8 cellular contexts compared by ENCODE assay signal in the genomic region with DNA sequence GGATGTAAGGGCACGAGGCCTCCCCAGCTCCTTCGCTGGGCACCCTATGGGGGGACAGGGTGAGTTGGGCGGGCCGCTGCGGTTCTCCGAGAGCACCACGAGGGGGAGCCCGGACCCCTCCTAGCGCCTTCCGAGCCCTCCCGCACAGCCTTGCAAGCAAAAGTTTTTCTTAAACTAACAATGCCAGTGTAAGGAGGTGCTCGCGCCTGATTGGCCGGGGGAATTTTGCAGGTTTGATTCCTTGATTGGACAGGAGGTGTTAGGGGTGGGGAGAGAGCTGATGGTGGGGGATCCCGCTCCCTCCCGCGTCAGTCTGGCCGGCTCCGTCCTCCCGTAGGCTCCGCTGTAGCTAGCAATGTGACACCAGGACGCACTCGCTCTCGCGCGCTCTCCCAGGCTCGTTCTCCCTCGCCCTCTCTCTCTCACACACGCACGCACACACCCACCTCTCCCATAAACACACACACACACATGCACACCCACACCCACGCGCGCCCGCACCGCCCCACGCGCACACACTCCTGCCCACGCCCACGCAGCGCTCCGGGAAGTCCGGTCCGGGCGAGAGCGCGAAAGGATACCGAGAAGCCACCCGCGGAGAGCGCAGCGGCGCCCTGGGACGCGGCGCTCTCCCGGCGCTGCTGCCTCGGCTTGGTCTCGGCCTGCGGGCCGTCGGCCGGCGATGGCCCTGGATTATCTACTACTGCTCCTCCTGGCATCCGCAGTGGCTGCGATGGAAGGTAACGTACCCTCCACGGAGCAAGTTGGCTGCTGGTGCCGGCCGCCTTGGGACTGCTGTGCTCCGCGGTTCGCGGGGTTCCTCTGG. TPM values are rescaled to one million over a fixed set of nuclear protein-coding genes. Genes with fewer than 3 reads are reported as not detected.
DNase-seq lines count a peak whose midpoint lies in the region; ATAC-seq, FAIRE-seq and TF ChIP-seq lines count a peak whose summit lies in the region.

A gene (plus strand): TSS at position 311 of the 826 bp plus-strand sequence.

- peak within 1 kb of the TSS; percentile 16 for H3K4me3 ChIP-seq in mononuclear cell (ENCODE audit: low read length)

- FAIRE-seq in D721Med (lab: Jason Lieb, UNC) = no peak

- H3K27me3 Mint-ChIP-seq in stimulated activated memory B cell treated with anti-CD40 and anti-IgM and Interleukin-4, amounts not matched to agents 10 μg/mL and 1 μg/mL and 100 μg/mL, for 72 hours = peaks cover 57% of the 10 kb centered on the region

- H3K36me3 Mint-ChIP-seq in stimulated activated memory B cell treated with anti-CD40 and anti-IgM and Interleukin-4, amounts not matched to agents 10 μg/mL and 1 μg/mL and 100 μg/mL, for 72 hours = peaks cover 5% of the 10 kb centered on the region

- peaks cover 38% of the 10 kb centered on the region for H3K4me1 Mint-ChIP-seq in stimulated activated memory B cell treated with anti-CD40 and anti-IgM and Interleukin-4, amounts not matched to agents 10 μg/mL and 1 μg/mL and 100 μg/mL, for 72 hours

- peaks cover 11% of the 10 kb centered on the region for H3K4me1 ChIP-seq in mononuclear cell (ENCODE audit: insufficient read depth, low read length)

- H3K27ac ChIP-seq in epithelial cell of prostate = no peak within 1 kb of the TSS

- peak; percentile 47 for DNase-seq in D721Med (ENCODE audit: insufficient read length, low spot score)
- DNase-seq in HK-2 (ENCODE audit: unreplicated experiment) = peak; percentile 95
- DNase-seq in NCI-H748 (lab: John Stamatoyannopoulos, UW; ENCODE audit: unreplicated experiment) = peak; percentile 97
- DNase-seq in activated CD8-positive, alpha-beta memory T cell treated with anti-CD3 and anti-CD28 coated beads for 24 hours = peak; percentile 81
- peak; percentile 44 for DNase-seq in epithelial cell of prostate (ENCODE audit: low read depth, low spot score)

- H3K4me3 Mint-ChIP-seq in stimulated activated memory B cell treated with anti-CD40 and anti-IgM and Interleukin-4, amounts not matched to agents 10 μg/mL and 1 μg/mL and 100 μg/mL, for 72 hours = peak within 1 kb of the TSS; percentile 83

- ATAC-seq in GM19468 (IDR thresholded peaks at IDR 0.05; ENCODE audit: extremely low read depth, unreplicated experiment) = peak; percentile 89
- ATAC-seq in stimulated activated memory B cell treated with anti-CD40 and anti-IgM and Interleukin-4, amounts not matched to agents 10 μg/mL and 1 μg/mL and 100 μg/mL, for 72 hours = peak; percentile 83

- peaks cover 5% of the 10 kb centered on the region for H3K9me3 Mint-ChIP-seq in stimulated activated memory B cell treated with anti-CD40 and anti-IgM and Interleukin-4, amounts not matched to agents 10 μg/mL and 1 μg/mL and 100 μg/mL, for 72 hours

- peaks cover 43% of the 10 kb centered on the region for H3K27me3 ChIP-seq in mononuclear cell (ENCODE audit: insufficient read depth, low read length)

- TF ChIP-seq CTCF in D721Med (IDR thresholded peaks at IDR 0.05; ENCODE audit: insufficient read depth, missing control alignments) = peak; percentile 74

- peak within 1 kb of the TSS; percentile 81 for H3K27ac Mint-ChIP-seq in stimulated activated memory B cell treated with anti-CD40 and anti-IgM and Interleukin-4, amounts not matched to agents 10 μg/mL and 1 μg/mL and 100 μg/mL, for 72 hours

- H3K9me3 ChIP-seq in mononuclear cell (ENCODE audit: low read depth, low read length) = no peaks in the 10 kb centered on the region

RNA-seq across cellular contexts. Expression of the gene that starts here (rescaled TPM):
- total RNA-seq in mononuclear cell = 0.63 TPM

Comparison
In these comparisons a context has a peak if more than half of its experiments do, and no peak if none do; other contexts are left out.
1. DNase-seq: peak in every context shown above with its lines; median percentile 97 in NCI-H748; 95 in HK-2; 81 in activated CD8-positive, alpha-beta memory T cell treated with anti-CD3 and anti-CD28 coated beads for 24 hours; 47 in D721Med; 44 in epithelial cell of prostate.